Comparison of ENCODE assay signal across 29 cellular contexts in the genomic region with DNA sequence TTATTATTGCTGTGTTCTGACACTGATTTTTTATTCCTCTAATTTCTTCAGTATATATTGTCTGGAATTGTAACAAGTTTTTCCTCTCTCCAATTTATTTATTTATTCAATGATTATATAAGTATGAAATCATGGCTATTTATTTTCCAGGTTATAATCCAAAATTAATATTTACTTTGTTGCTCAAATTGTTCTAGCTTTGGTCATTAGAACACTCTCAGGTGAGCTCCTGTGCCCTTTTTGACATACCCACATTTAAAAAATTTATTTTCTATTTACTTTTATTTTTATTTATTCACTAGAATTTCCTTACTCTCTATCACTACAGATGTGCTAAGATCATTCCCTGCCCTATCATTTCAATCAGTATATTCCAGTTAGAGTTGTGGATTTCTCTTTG.
"Had no signal": no experiment of that assay in that cellular context is flagged by ENCODE, and none has a peak within 500 bp of the region (broad histone marks: within the 10 kb centered on the region; RNA-seq: fewer than 3 reads in every experiment).

No MANE protein-coding gene starts in this region.

- H3K27me3 ChIP-seq: ascending aorta, brain microvascular endothelial cell, esophagus muscularis mucosa, foreskin keratinocyte, gastrocnemius medialis, heart left ventricle had no signal

- H3K4me1 ChIP-seq: ascending aorta, esophagus muscularis mucosa, foreskin keratinocyte, gastrocnemius medialis, heart left ventricle had no signal

- FAIRE-seq: bronchial epithelial cell had no signal

- ATAC-seq: activated CD4-positive, alpha-beta T cell treated with anti-CD3 and anti-CD28 coated beads for 36 hours; activated CD8-positive, alpha-beta memory T cell treated with anti-CD3 and anti-CD28 coated beads, Interleukin-2, amount 10 ng/mL, durations not matched to agents 7 days and 5 days; activated CD8-positive, alpha-beta T cell treated with anti-CD3 and anti-CD28 coated beads, Interleukin-2, amount 10 ng/mL, durations not matched to agents 7 days and 5 days; activated naive CD4-positive, alpha-beta T cell treated with anti-CD3 and anti-CD28 coated beads, Interleukin-2, amount 50 U/mL, for 72 hours; activated T-cell treated with anti-CD3 and anti-CD28 coated beads, Interleukin-2, amount 50 U/mL, for 72 hours; effector memory CD8-positive, alpha-beta T cell; foreskin keratinocyte; gastrocnemius medialis had no signal

- H3K36me3 ChIP-seq: ascending aorta, brain microvascular endothelial cell, esophagus muscularis mucosa, gastrocnemius medialis, heart left ventricle had no signal

- DNase-seq: activated CD4-positive, alpha-beta memory T cell treated with anti-CD3 and anti-CD28 coated beads for 36 hours; activated CD4-positive, alpha-beta T cell treated with anti-CD3 and anti-CD28 coated beads for 36 hours; activated CD4-positive, alpha-beta T cell treated with anti-CD3 and anti-CD28 coated beads, Interleukin-2, amount 10 ng/mL, durations not matched to agents 24 days and 14 days; activated CD4-positive, CD25-positive, alpha-beta regulatory T cell; activated CD4-positive, CD25-positive, alpha-beta regulatory T cell treated with anti-CD3 and anti-CD28 coated beads, Interleukin-2, amount 50 U/mL, for 72 hours; activated CD8-positive, alpha-beta memory T cell treated with anti-CD3 and anti-CD28 coated beads, Interleukin-2, amount 10 ng/mL, durations not matched to agents 7 days and 5 days; activated CD8-positive, alpha-beta memory T cell treated with anti-CD3 and anti-CD28 coated beads, Interleukin-2, amount 50 U/mL, for 4 hours; activated CD8-positive, alpha-beta T cell treated with anti-CD3 and anti-CD28 coated beads, Interleukin-2, amount 10 ng/mL, durations not matched to agents 7 days and 5 days; activated gamma-delta T cell; activated naive CD4-positive, alpha-beta T cell; activated naive CD4-positive, alpha-beta T cell treated with anti-CD3 and anti-CD28 coated beads, Interleukin-2, amount 10 ng/mL, durations not matched to agents 7 days and 5 days; activated naive CD8-positive, alpha-beta T cell treated with anti-CD3 and anti-CD28 coated beads, Interleukin-2, amount 10 ng/mL, durations not matched to agents 7 days and 5 days; activated T-cell treated with anti-CD3 and anti-CD28 coated beads, Interleukin-2, amount 50 U/mL, for 24 hours; activated T-cell treated with anti-CD3 and anti-CD28 coated beads, Interleukin-2, amount 50 U/mL, for 72 hours; cortex of kidney; dermis blood vessel endothelial cell; effector CD4-positive, alpha-beta T cell; effector memory CD8-positive, alpha-beta T cell; erythroblast; foreskin keratinocyte; gastrocnemius medialis; glutamatergic neuron; heart left ventricle; T-helper 2 cell had no signal

- H3K9me3 ChIP-seq: ascending aorta, esophagus muscularis mucosa, gastrocnemius medialis, heart left ventricle had no signal

- H3K27ac ChIP-seq: ascending aorta, brain microvascular endothelial cell, esophagus muscularis mucosa, foreskin keratinocyte, gastrocnemius medialis had no signal

- H3K4me3 ChIP-seq: ascending aorta, esophagus muscularis mucosa, gastrocnemius medialis, heart left ventricle had no signal
